ENCODE assay signal across 14 cellular contexts in the genomic region with DNA sequence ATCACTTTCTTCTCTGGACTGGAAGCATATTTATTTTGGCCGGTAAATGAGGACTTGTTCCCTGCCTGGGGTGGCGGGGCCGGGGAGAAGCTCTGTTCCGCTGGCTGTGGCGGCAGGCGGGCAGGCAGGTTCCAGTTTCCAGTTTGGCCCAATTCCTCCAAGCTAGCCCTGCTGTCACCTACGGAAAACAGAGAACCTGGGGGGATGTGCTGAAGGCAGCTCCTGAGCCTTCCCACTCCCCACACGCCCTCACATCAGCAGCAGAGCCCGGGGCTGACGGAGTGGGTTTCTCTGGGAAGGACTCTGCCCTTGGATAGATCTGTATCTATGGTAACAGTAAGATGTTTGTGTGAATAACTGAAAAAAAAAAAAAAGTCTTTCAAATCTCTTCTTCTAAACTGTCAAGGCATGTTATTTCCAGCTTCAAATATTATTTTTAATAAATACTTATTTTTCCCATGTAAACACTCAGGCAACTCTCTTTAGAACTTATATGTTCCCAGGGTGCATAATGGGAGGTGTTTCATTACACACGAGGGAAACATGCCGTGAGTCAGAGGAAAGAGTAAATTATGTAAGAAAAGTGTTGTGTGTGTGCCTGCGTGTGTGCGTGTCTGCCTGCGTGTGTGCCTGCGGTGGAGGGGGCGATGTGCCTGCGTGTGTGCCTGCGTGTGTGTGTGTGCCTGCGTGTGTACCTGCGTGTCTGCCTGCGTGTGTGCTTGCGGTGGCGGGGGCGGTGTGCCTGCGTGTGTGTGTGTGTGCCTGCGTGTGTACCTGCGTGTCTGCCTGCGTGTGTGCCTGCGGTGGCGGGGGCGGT.
DNase-seq lines count a peak whose midpoint lies in the region; ATAC-seq, FAIRE-seq and TF ChIP-seq lines count a peak whose summit lies in the region.
"Had no signal": no experiment of that assay in that cellular context is flagged by ENCODE, and none has a peak within 500 bp of the region (broad histone marks: within the 10 kb centered on the region; RNA-seq: fewer than 3 reads in every experiment).

No MANE protein-coding gene starts in this region.

- H3K4me2 ChIP-seq in H1 (ENCODE audit: insufficient read depth in 1 of 2, low read depth in 2 of 2, low read length in 2 of 2) (no peak overlapping the region), mesendoderm (ENCODE audit: low read length) (no peak overlapping the region)

- no peak overlapping the region for H3K4me3 Mint-ChIP-seq in activated CD8-positive, alpha-beta T cell treated with anti-CD3 and anti-CD28 coated beads, Interleukin-2, amount 10 ng/mL, durations not matched to agents 7 days and 5 days
- H3K4me3 Mint-ChIP-seq: activated naive CD8-positive, alpha-beta T cell treated with anti-CD3 and anti-CD28 coated beads, Interleukin-2, amount 10 ng/mL, durations not matched to agents 7 days and 5 days had no signal

- no peak for TF ChIP-seq EP300 in H1 (IDR thresholded peaks at IDR 0.05; ENCODE audit: borderline replicate concordance in 1 of 2, low read depth in 2 of 2, low read length in 2 of 2)

- CTCF ChIA-PET in H1 (lab: Charles Lee; ENCODE audit: partially characterized antibody), result interaction anchor here (0.7 to 1.0 kb wide), 2 partner anchors 8 to 372 kb away, joined by 3 to 4 read pairs; no protein-coding TSS in a partner anchor
- CTCF ChIA-PET in activated CD8-positive, alpha-beta T cell treated with anti-CD3 and anti-CD28 coated beads, Interleukin-2, amount 10 ng/mL, durations not matched to agents 7 days and 5 days (lab: Charles Lee), result no interaction called here

- H3K23ac ChIP-seq in H1 (ENCODE audit: insufficient read length) (no peak overlapping the region), mesendoderm (ENCODE audit: low read length) (no peak overlapping the region)

- H3K9me3 Mint-ChIP-seq in activated CD8-positive, alpha-beta T cell treated with anti-CD3 and anti-CD28 coated beads, Interleukin-2, amount 10 ng/mL, durations not matched to agents 7 days and 5 days (ENCODE audit: insufficient read depth), result no peaks in the 10 kb centered on the region
- H3K9me3 Mint-ChIP-seq: activated naive CD8-positive, alpha-beta T cell treated with anti-CD3 and anti-CD28 coated beads, Interleukin-2, amount 10 ng/mL, durations not matched to agents 7 days and 5 days had no signal

- no peak for TF ChIP-seq RAD21 in H1 (IDR thresholded peaks at IDR 0.05 in 1 of 2, conservative IDR thresholded peaks at IDR 0.05 in 1 of 2; ENCODE audit: low read depth in 2 of 2, low read length in 2 of 2)

- no peak overlapping the region for H3K4ac ChIP-seq in H1 (replicated peaks; ENCODE audit: insufficient read length, low read depth, low read length)
- H3K4ac ChIP-seq in mesendoderm (ENCODE audit: low read depth, low read length), result no peak overlapping the region

- H3K14ac ChIP-seq in H1 (ENCODE audit: insufficient read length), result no peak overlapping the region

- H2AK5ac ChIP-seq in H1 (ENCODE audit: low read depth, low read length), result peak overlapping the region; percentile 93; the same call in 1 of the 2 replicates
- no peak overlapping the region for H2AK5ac ChIP-seq in mesendoderm (ENCODE audit: low read length)

- no peak overlapping the region for H2BK20ac ChIP-seq in H1 (ENCODE audit: low read length)

- H3K27me3 Mint-ChIP-seq in activated CD8-positive, alpha-beta T cell treated with anti-CD3 and anti-CD28 coated beads, Interleukin-2, amount 10 ng/mL, durations not matched to agents 7 days and 5 days (ENCODE audit: low read depth), result peaks cover 7% of the 10 kb centered on the region

- H4K8ac ChIP-seq in H1 (ENCODE audit: extremely low read depth, insufficient read depth, low read length), result peak overlapping the region; percentile 35; the same call in 1 of the 2 replicates
- no peak overlapping the region for H4K8ac ChIP-seq in mesendoderm (ENCODE audit: low read depth, low read length)

- no peak for FAIRE-seq in H1 (lab: Jason Lieb, UNC)

- no peak overlapping the region for H3K56ac ChIP-seq in H1 (replicated peaks; ENCODE audit: insufficient read length, low read depth, low read length)
- H3K56ac ChIP-seq in mesendoderm (ENCODE audit: low read length), result no peak overlapping the region

- TF ChIP-seq POLR2A in H1 (IDR thresholded peaks at IDR 0.05; ENCODE audit: control extremely low read depth in 1 of 2, low read depth in 2 of 2, low read length in 2 of 2), result no peak

- TF ChIP-seq CTCF in H1 (IDR thresholded peaks at IDR 0.05; ENCODE audit: control extremely low read depth in 1 of 3, insufficient read depth in 1 of 3, low read depth in 1 of 3, low read length in 3 of 3), result no peak

- H2BK120ac ChIP-seq in H1 (replicated peaks; ENCODE audit: low read depth, low read length) (no peak overlapping the region), mesendoderm (ENCODE audit: low read depth, low read length) (no peak overlapping the region)

- H4K5ac ChIP-seq in H1 (ENCODE audit: insufficient read length, low read depth, low read length) (no peak overlapping the region), mesendoderm (ENCODE audit: low read length) (no peak overlapping the region)

- H3K79me1 ChIP-seq in H1 (ENCODE audit: low read depth, low read length), result no peaks in the 10 kb centered on the region
- no peaks in the 10 kb centered on the region for H3K79me1 ChIP-seq in mesendoderm (ENCODE audit: low read length)

- peak overlapping the region; percentile 79; the same call in 1 of the 2 replicates for H2BK12ac ChIP-seq in H1 (ENCODE audit: low read depth, low read length)

- H3K27me3 ChIP-seq in right cardiac atrium (ENCODE audit: control insufficient read depth, insufficient read depth) (no peaks in the 10 kb centered on the region), H1 (replicated peaks in 1 of 4; ENCODE audit: control insufficient read depth in 3 of 4, extremely low read depth in 1 of 4, insufficient read depth in 3 of 4, low read length in 3 of 4) (no peaks in the 10 kb centered on the region), mesendoderm (ENCODE audit: insufficient read depth, low read length, poor library complexity) (no peaks in the 10 kb centered on the region), aorta (ENCODE audit: control insufficient read depth in 1 of 2, insufficient read depth in 2 of 2, low read length in 1 of 2) (no peaks in the 10 kb centered on the region)

- no peaks in the 10 kb centered on the region for H3K4me1 Mint-ChIP-seq in activated CD8-positive, alpha-beta T cell treated with anti-CD3 and anti-CD28 coated beads, Interleukin-2, amount 10 ng/mL, durations not matched to agents 7 days and 5 days (ENCODE audit: low read depth)
- H3K4me1 Mint-ChIP-seq: activated naive CD8-positive, alpha-beta T cell treated with anti-CD3 and anti-CD28 coated beads, Interleukin-2, amount 10 ng/mL, durations not matched to agents 7 days and 5 days had no signal

- H3K18ac ChIP-seq in H1 (ENCODE audit: extremely low read depth, low read length), result no peak overlapping the region
- no peak overlapping the region for H3K18ac ChIP-seq in mesendoderm (ENCODE audit: low read length)

- no peak overlapping the region for H4K91ac ChIP-seq in H1 (replicated peaks; ENCODE audit: insufficient read length, low read length)

- intact Hi-C loops in right cardiac atrium (cut with DNase I) (loop anchor here in 1 of 4 donors (10.0 kb wide), 1 partner anchor 206 kb away; no protein-coding TSS in a partner anchor), left ventricle myocardium superior (cut with micrococcal nuclease) (no loop called here), aorta (cut with DNase I) (loop anchor here in 1 of 2 donors (10.0 kb wide), 2 partner anchors 116 to 206 kb away; partner anchors contain the start of gene ZNF516)

- peak in 1 of 2 donors; percentile 46 for ATAC-seq in right cardiac atrium
- ATAC-seq in left ventricle myocardium superior, result no peak
- peak; percentile 58 for ATAC-seq in aorta (ENCODE audit: low FRiP score)
- no peak for ATAC-seq in activated CD8-positive, alpha-beta T cell treated with anti-CD3 and anti-CD28 coated beads, Interleukin-2, amount 10 ng/mL, durations not matched to agents 7 days and 5 days
- ATAC-seq in HG02610 (IDR thresholded peaks at IDR 0.05; ENCODE audit: unreplicated experiment), result no peak
- ATAC-seq: HCT116 had no signal

- WGBS in right cardiac atrium, result 72% methylated on average over 32 of the region's 32 CpGs
- WGBS in H1 (ENCODE audit: extremely low coverage in 1 of 2, insufficient coverage in 1 of 2, insufficient read length in 1 of 2, insufficient replicate concordance in 2 of 2, low coverage in 1 of 2, low lambda C conversion rate in 2 of 2, missing lambda C conversion rate in 1 of 2), 2 experiments, result 90% methylated on average over 30 of the region's 32 CpGs; no CpG with 5 or more reads in 1 of the 2 experiments
- no CpG with 5 or more reads among the region's 32 CpGs for WGBS in mesendoderm (ENCODE audit: extremely low coverage, insufficient coverage, low lambda C conversion rate)
- WGBS in aorta, 2 donors, result 54 to 57% methylated on average over 32 of the region's 32 CpGs

- H3K27ac ChIP-seq in right cardiac atrium (ENCODE audit: low read length), result no peak overlapping the region
- no peak overlapping the region for H3K27ac ChIP-seq in H1 (ENCODE audit: low read depth, low read length)
- no peak overlapping the region for H3K27ac ChIP-seq in mesendoderm (ENCODE audit: low read depth, low read length)
- H3K27ac ChIP-seq in aorta (ENCODE audit: low read depth in 1 of 2, low read length in 2 of 2), result no peak overlapping the region
- H3K27ac ChIP-seq: SK-N-MC, skin epidermis had no signal

- no peaks in the 10 kb centered on the region for H4K20me1 ChIP-seq in H1 (replicated peaks in 1 of 2; ENCODE audit: control insufficient read depth in 1 of 2, insufficient read depth in 2 of 2, low read length in 2 of 2)

- H3K9ac ChIP-seq in H1 (replicated peaks in 1 of 4; ENCODE audit: extremely low read depth in 1 of 4, low read depth in 3 of 4, low read length in 3 of 4) (no peak overlapping the region), mesendoderm (ENCODE audit: low read length) (no peak overlapping the region)

- H3K36me3 Mint-ChIP-seq in activated CD8-positive, alpha-beta T cell treated with anti-CD3 and anti-CD28 coated beads, Interleukin-2, amount 10 ng/mL, durations not matched to agents 7 days and 5 days (ENCODE audit: low read depth), result no peaks in the 10 kb centered on the region
- H3K36me3 Mint-ChIP-seq: activated naive CD8-positive, alpha-beta T cell treated with anti-CD3 and anti-CD28 coated beads, Interleukin-2, amount 10 ng/mL, durations not matched to agents 7 days and 5 days had no signal

- no peak overlapping the region for H3K27ac Mint-ChIP-seq in activated CD8-positive, alpha-beta T cell treated with anti-CD3 and anti-CD28 coated beads, Interleukin-2, amount 10 ng/mL, durations not matched to agents 7 days and 5 days
- H3K27ac Mint-ChIP-seq: activated naive CD8-positive, alpha-beta T cell treated with anti-CD3 and anti-CD28 coated beads, Interleukin-2, amount 10 ng/mL, durations not matched to agents 7 days and 5 days had no signal

- H3K79me2 ChIP-seq in H1 (ENCODE audit: control insufficient read depth in 1 of 2, insufficient read depth in 2 of 2, low read length in 2 of 2) (no peaks in the 10 kb centered on the region), mesendoderm (ENCODE audit: control insufficient read depth, insufficient read depth, low read length) (no peaks in the 10 kb centered on the region)

- 0 out of 2 replicates have a peak overlapping the region, but pooled peaks have one; percentile 29 for H2AFZ ChIP-seq in H1 (ENCODE audit: low read length)

- H3K4me3 ChIP-seq in right cardiac atrium (ENCODE audit: low read length), result peak overlapping the region; percentile 2
- H3K4me3 ChIP-seq in H1 (ENCODE audit: extremely low read depth in 1 of 4, insufficient read depth in 2 of 4, low read depth in 3 of 4, low read length in 4 of 4), result no peak overlapping the region
- no peak overlapping the region for H3K4me3 ChIP-seq in mesendoderm (ENCODE audit: low read length)
- no peak overlapping the region for H3K4me3 ChIP-seq in aorta (ENCODE audit: low read length in 2 of 2)
- H3K4me3 ChIP-seq: lung, SK-N-MC, skin epidermis had no signal

- no peaks in the 10 kb centered on the region for H3K4me1 ChIP-seq in right cardiac atrium (ENCODE audit: control insufficient read depth, insufficient read depth, low read length)
- peaks cover 0 to 3% (median 0%) of the 10 kb centered on the region in 4 experiments; a peak in 2 of 7 replicates for H3K4me1 ChIP-seq in H1 (replicated peaks in 1 of 4; ENCODE audit: control insufficient read depth in 3 of 4, insufficient read depth in 4 of 4, low read length in 3 of 4)
- H3K4me1 ChIP-seq in mesendoderm (ENCODE audit: control insufficient read depth, low read depth, low read length), result no peaks in the 10 kb centered on the region
- no peaks in the 10 kb centered on the region for H3K4me1 ChIP-seq in aorta (ENCODE audit: control insufficient read depth in 1 of 2, insufficient read depth in 2 of 2, low read length in 2 of 2)

- no peaks in the 10 kb centered on the region for H3K23me2 ChIP-seq in H1 (ENCODE audit: low read depth, low read length)

- H3K9me3 ChIP-seq in right cardiac atrium (ENCODE audit: control insufficient read depth, low read length) (no peaks in the 10 kb centered on the region), H1 (ENCODE audit: insufficient read depth in 2 of 2, low read depth in 1 of 2, low read length in 1 of 2) (no peaks in the 10 kb centered on the region; a peak in 1 of 4 replicates), aorta (ENCODE audit: control insufficient read depth, low read length) (no peaks in the 10 kb centered on the region)

- H3K36me3 ChIP-seq in H1 (ENCODE audit: control insufficient read depth in 2 of 4, insufficient read depth in 4 of 4, low read length in 3 of 4), result no peaks in the 10 kb centered on the region
- H3K36me3 ChIP-seq in mesendoderm (ENCODE audit: control insufficient read depth, insufficient read depth, low read length), result no peaks in the 10 kb centered on the region
- H3K36me3 ChIP-seq in aorta (ENCODE audit: control insufficient read depth in 1 of 2, insufficient read depth in 2 of 2, low read length in 1 of 2), result no peaks in the 10 kb centered on the region

- peak in 2 of 3 donors; percentile 66 to 72 for DNase-seq in right cardiac atrium
- DNase-seq in left ventricle myocardium superior, result no peak
- DNase-seq in H1 (ENCODE audit: low read depth in 1 of 2, low spot score in 2 of 2), result no peak
- DNase-seq in mesendoderm, result peak; percentile 18
- no peak for DNase-seq in aorta
- DNase-seq in NCI-H2171 treated with DMSO at 0.1 percent for 48 hours (lab: John Stamatoyannopoulos, UW), result no peak
- DNase-seq in activated CD8-positive, alpha-beta T cell treated with anti-CD3 and anti-CD28 coated beads, Interleukin-2, amount 10 ng/mL, durations not matched to agents 7 days and 5 days, result no peak
- DNase-seq: activated naive CD8-positive, alpha-beta T cell treated with anti-CD3 and anti-CD28 coated beads, Interleukin-2, amount 10 ng/mL, durations not matched to agents 7 days and 5 days; NCI-H748 treated with DMSO at 0.1 percent for 48 hours had no signal

- POLR2A ChIA-PET in H1 (lab: Charles Lee; ENCODE audit: partially characterized antibody), result interaction anchor here (1.3 kb wide), 1 partner anchor 10 kb away, joined by 3 read pairs; no protein-coding TSS in a partner anchor
- POLR2A ChIA-PET in activated CD8-positive, alpha-beta T cell treated with anti-CD3 and anti-CD28 coated beads, Interleukin-2, amount 10 ng/mL, durations not matched to agents 7 days and 5 days (lab: Charles Lee), result no interaction called here

- peak overlapping the region; percentile 46; the same call in 1 of the 2 replicates for H2BK15ac ChIP-seq in H1 (ENCODE audit: low read length)
- H2BK15ac ChIP-seq in mesendoderm (replicated peaks; ENCODE audit: low read depth), result no peak overlapping the region

- H2BK5ac ChIP-seq in H1 (ENCODE audit: low read depth, low read length), result peak overlapping the region; percentile 40
- H2BK5ac ChIP-seq in mesendoderm (ENCODE audit: low read length), result no peak overlapping the region

Comparison
In these comparisons a context has a peak if more than half of its experiments do, and no peak if none do; other contexts are left out.
1. DNase-seq: peak in right cardiac atrium (2 of 3) and mesendoderm (single experiment); none in left ventricle myocardium superior (single experiment), H1 (0 of 2), aorta (0 of 2), NCI-H2171 treated with DMSO at 0.1 percent for 48 hours (single experiment) and activated CD8-positive, alpha-beta T cell treated with anti-CD3 and anti-CD28 coated beads, Interleukin-2, amount 10 ng/mL, durations not matched to agents 7 days and 5 days (single experiment).